In the genomic region with DNA sequence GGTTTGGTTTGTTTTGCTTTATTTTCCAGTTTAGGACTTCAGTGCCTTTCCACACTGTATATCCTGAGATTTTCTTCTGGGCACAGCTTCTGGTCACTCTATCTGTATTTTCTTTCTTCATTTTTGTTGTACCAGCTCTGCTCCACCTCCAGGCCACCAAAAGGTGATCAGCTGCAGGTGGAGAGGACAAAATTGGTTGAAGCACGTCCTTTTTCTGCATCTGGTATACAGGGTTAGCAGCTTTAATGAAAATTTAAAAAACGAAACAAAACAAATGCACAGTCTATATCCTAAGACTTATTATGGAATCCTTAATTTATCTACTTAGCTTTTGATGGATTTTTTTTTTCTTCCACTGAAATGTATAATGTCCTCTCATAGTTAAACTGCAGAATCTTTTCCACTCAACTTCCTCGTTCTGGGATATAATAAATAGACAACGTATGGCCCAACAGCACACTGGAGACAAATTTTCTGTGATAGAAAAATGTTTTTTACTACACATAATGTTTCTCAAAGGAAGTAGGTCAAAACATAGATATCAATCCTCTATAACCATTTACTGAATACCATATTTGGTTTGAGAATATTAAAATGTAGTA, we compare ENCODE assay signal across 40 cellular contexts.
"Had no signal": no experiment of that assay in that cellular context is flagged by ENCODE, and none has a peak within 500 bp of the region (broad histone marks: within the 10 kb centered on the region; RNA-seq: fewer than 3 reads in every experiment).

No MANE protein-coding gene starts in this region.

- H3K4me1 Mint-ChIP-seq: activated naive CD4-positive, alpha-beta T cell treated with anti-CD3 and anti-CD28 coated beads, Interleukin-2, amount 10 ng/mL, durations not matched to agents 7 days and 5 days; activated naive CD4-positive, alpha-beta T cell treated with anti-CD3 and anti-CD28 coated beads, Interleukin-2, amount 50 U/mL, for 24 hours; activated naive CD8-positive, alpha-beta T cell treated with anti-CD3 and anti-CD28 coated beads for 36 hours; activated naive CD8-positive, alpha-beta T cell treated with anti-CD3 and anti-CD28 coated beads, Interleukin-2, amount 50 U/mL, for 24 hours; activated T-helper 17 cell treated with anti-CD3 and anti-CD28 coated beads, Interleukin-2, amount 50 U/mL, for 72 hours; brain; central memory CD8-positive, alpha-beta T cell had no signal

- H3K4me1 ChIP-seq: adrenal gland, ascending aorta, body of pancreas, breast epithelium had no signal

- H3K4me3 ChIP-seq: adrenal gland, ascending aorta, body of pancreas, breast epithelium, cardiac muscle cell had no signal

- H3K27ac ChIP-seq: adrenal gland, ascending aorta, body of pancreas, brain microvascular endothelial cell, breast epithelium, cardiac muscle cell had no signal

- H3K9me3 ChIP-seq: adrenal gland, ascending aorta, body of pancreas, breast epithelium had no signal

- H3K4me3 Mint-ChIP-seq: activated naive CD4-positive, alpha-beta T cell treated with anti-CD3 and anti-CD28 coated beads for 36 hours; activated naive CD4-positive, alpha-beta T cell treated with anti-CD3 and anti-CD28 coated beads, Interleukin-2, amount 10 ng/mL, durations not matched to agents 7 days and 5 days; activated naive CD4-positive, alpha-beta T cell treated with anti-CD3 and anti-CD28 coated beads, Interleukin-2, amount 50 U/mL, for 24 hours; activated naive CD8-positive, alpha-beta T cell; activated naive CD8-positive, alpha-beta T cell treated with anti-CD3 and anti-CD28 coated beads for 36 hours; activated naive CD8-positive, alpha-beta T cell treated with anti-CD3 and anti-CD28 coated beads, Interleukin-2, amount 10 ng/mL, durations not matched to agents 7 days and 5 days; activated naive CD8-positive, alpha-beta T cell treated with anti-CD3 and anti-CD28 coated beads, Interleukin-2, amount 50 U/mL, for 24 hours; activated T-cell treated with anti-CD3 and anti-CD28 coated beads, Interleukin-2, amount 50 U/mL, for 24 hours; activated T-cell treated with anti-CD3 and anti-CD28 coated beads, Interleukin-2, amount 50 U/mL, for 4 hours; activated T-cell treated with anti-CD3 and anti-CD28 coated beads, Interleukin-2, amount 50 U/mL, for 72 hours; activated T-helper 1 cell treated with anti-CD3 and anti-CD28 coated beads, Interleukin-12 subunit alpha, Interleukin-12 subunit beta, Interleukin-2, Interleukin-4 antibody, amounts not matched to agents 30 ng/mL and 10 ng/mL and 1 ng/mL, durations not matched to agents 14 hours and 24 hours and 36 hours; activated T-helper 17 cell treated with anti-CD3 and anti-CD28 coated beads, Interleukin-2, amount 50 U/mL, for 72 hours; brain; central memory CD8-positive, alpha-beta T cell had no signal

- DNase-seq: activated effector memory CD4-positive, alpha-beta T cell treated with anti-CD3 and anti-CD28 coated beads, Interleukin-2, amount 50 U/mL, for 16 hours; activated effector memory CD4-positive, alpha-beta T cell treated with Interleukin-2 at 50 U/mL for 16 hours; activated gamma-delta T cell; activated gamma-delta T cell treated with Interleukin-2 at 50 U/mL for 16 hours; activated naive CD4-positive, alpha-beta T cell; activated naive CD4-positive, alpha-beta T cell treated with anti-CD3 and anti-CD28 coated beads for 36 hours; activated naive CD4-positive, alpha-beta T cell treated with anti-CD3 and anti-CD28 coated beads, Interleukin-2, amount 10 ng/mL, durations not matched to agents 7 days and 5 days; activated naive CD4-positive, alpha-beta T cell treated with anti-CD3 and anti-CD28 coated beads, Interleukin-2, amount 50 U/mL, for 16 hours; activated naive CD4-positive, alpha-beta T cell treated with Interleukin-2 at 50 U/mL for 16 hours; activated naive CD8-positive, alpha-beta T cell treated with anti-CD3 and anti-CD28 coated beads for 36 hours; activated naive CD8-positive, alpha-beta T cell treated with anti-CD3 and anti-CD28 coated beads, Interleukin-2, amount 10 ng/mL, durations not matched to agents 7 days and 5 days; activated naive CD8-positive, alpha-beta T cell treated with anti-CD3 and anti-CD28 coated beads, Interleukin-2, amount 50 U/mL, for 24 hours; activated T-cell treated with anti-CD3 and anti-CD28 coated beads, Interleukin-2, amount 50 U/mL, for 1 hour; activated T-cell treated with anti-CD3 and anti-CD28 coated beads, Interleukin-2, amount 50 U/mL, for 24 hours; activated T-cell treated with anti-CD3 and anti-CD28 coated beads, Interleukin-2, amount 50 U/mL, for 4 hours; activated T-cell treated with anti-CD3 and anti-CD28 coated beads, Interleukin-2, amount 50 U/mL, for 48 hours; activated T-cell treated with anti-CD3 and anti-CD28 coated beads, Interleukin-2, amount 50 U/mL, for 72 hours; adrenal gland; amniotic stem cell; amygdala; anterior cingulate cortex; aorta; body of pancreas; brain microvascular endothelial cell; caudate nucleus; central memory CD4-positive, alpha-beta T cell; cerebellar nuclear complex had no signal

- H3K27ac Mint-ChIP-seq: activated naive CD4-positive, alpha-beta T cell treated with anti-CD3 and anti-CD28 coated beads for 36 hours; activated naive CD4-positive, alpha-beta T cell treated with anti-CD3 and anti-CD28 coated beads, Interleukin-2, amount 10 ng/mL, durations not matched to agents 7 days and 5 days; activated naive CD4-positive, alpha-beta T cell treated with anti-CD3 and anti-CD28 coated beads, Interleukin-2, amount 50 U/mL, for 24 hours; activated naive CD4-positive, alpha-beta T cell treated with anti-CD3 and anti-CD28 coated beads, Interleukin-2, amount 50 U/mL, for 72 hours; activated naive CD8-positive, alpha-beta T cell; activated naive CD8-positive, alpha-beta T cell treated with anti-CD3 and anti-CD28 coated beads for 36 hours; activated naive CD8-positive, alpha-beta T cell treated with anti-CD3 and anti-CD28 coated beads, Interleukin-2, amount 10 ng/mL, durations not matched to agents 7 days and 5 days; activated naive CD8-positive, alpha-beta T cell treated with anti-CD3 and anti-CD28 coated beads, Interleukin-2, amount 50 U/mL, for 24 hours; activated T-cell treated with anti-CD3 and anti-CD28 coated beads, Interleukin-2, amount 50 U/mL, for 24 hours; activated T-helper 1 cell treated with anti-CD3 and anti-CD28 coated beads, Interleukin-12 subunit alpha, Interleukin-12 subunit beta, Interleukin-2, Interleukin-4 antibody, amounts not matched to agents 30 ng/mL and 10 ng/mL and 1 ng/mL, durations not matched to agents 14 hours and 24 hours and 36 hours; activated T-helper 17 cell treated with anti-CD3 and anti-CD28 coated beads, Interleukin-2, amount 50 U/mL, for 72 hours; activated T-helper 2 cell treated with anti-CD3 and anti-CD28 coated beads, Interferon-gamma antibody, Interleukin-2, Interleukin-4, amounts not matched to agents 10 μg/mL and 5 μg/mL and 100 μg/mL, durations not matched to agents 14 hours and 24 hours and 36 hours; brain had no signal

- H3K9me3 Mint-ChIP-seq: activated naive CD4-positive, alpha-beta T cell treated with anti-CD3 and anti-CD28 coated beads for 36 hours; activated naive CD4-positive, alpha-beta T cell treated with anti-CD3 and anti-CD28 coated beads, Interleukin-2, amount 10 ng/mL, durations not matched to agents 7 days and 5 days; activated naive CD4-positive, alpha-beta T cell treated with anti-CD3 and anti-CD28 coated beads, Interleukin-2, amount 50 U/mL, for 24 hours; activated naive CD4-positive, alpha-beta T cell treated with anti-CD3 and anti-CD28 coated beads, Interleukin-2, amount 50 U/mL, for 72 hours; activated naive CD8-positive, alpha-beta T cell treated with anti-CD3 and anti-CD28 coated beads for 36 hours; activated naive CD8-positive, alpha-beta T cell treated with anti-CD3 and anti-CD28 coated beads, Interleukin-2, amount 10 ng/mL, durations not matched to agents 7 days and 5 days; activated naive CD8-positive, alpha-beta T cell treated with anti-CD3 and anti-CD28 coated beads, Interleukin-2, amount 50 U/mL, for 24 hours; activated T-cell treated with anti-CD3 and anti-CD28 coated beads, Interleukin-2, amount 50 U/mL, for 24 hours; activated T-cell treated with anti-CD3 and anti-CD28 coated beads, Interleukin-2, amount 50 U/mL, for 4 hours; activated T-cell treated with anti-CD3 and anti-CD28 coated beads, Interleukin-2, amount 50 U/mL, for 72 hours; activated T-helper 1 cell treated with anti-CD3 and anti-CD28 coated beads, Interleukin-12 subunit alpha, Interleukin-12 subunit beta, Interleukin-2, Interleukin-4 antibody, amounts not matched to agents 30 ng/mL and 10 ng/mL and 1 ng/mL, durations not matched to agents 14 hours and 24 hours and 36 hours; activated T-helper 17 cell treated with anti-CD3 and anti-CD28 coated beads, Interleukin-2, amount 50 U/mL, for 72 hours; activated T-helper 2 cell treated with anti-CD3 and anti-CD28 coated beads, Interferon-gamma antibody, Interleukin-2, Interleukin-4, amounts not matched to agents 10 μg/mL and 5 μg/mL and 100 μg/mL, durations not matched to agents 14 hours and 24 hours and 36 hours; brain; central memory CD8-positive, alpha-beta T cell had no signal

- H3K36me3 Mint-ChIP-seq: activated naive CD4-positive, alpha-beta T cell treated with anti-CD3 and anti-CD28 coated beads, Interleukin-2, amount 10 ng/mL, durations not matched to agents 7 days and 5 days; activated naive CD4-positive, alpha-beta T cell treated with anti-CD3 and anti-CD28 coated beads, Interleukin-2, amount 50 U/mL, for 24 hours; activated naive CD4-positive, alpha-beta T cell treated with anti-CD3 and anti-CD28 coated beads, Interleukin-2, amount 50 U/mL, for 72 hours; activated naive CD8-positive, alpha-beta T cell; activated naive CD8-positive, alpha-beta T cell treated with anti-CD3 and anti-CD28 coated beads for 36 hours; activated naive CD8-positive, alpha-beta T cell treated with anti-CD3 and anti-CD28 coated beads, Interleukin-2, amount 10 ng/mL, durations not matched to agents 7 days and 5 days; brain had no signal

- H3K27me3 ChIP-seq: adrenal gland, ascending aorta, body of pancreas, breast epithelium, cardiac muscle cell had no signal

- ATAC-seq: activated naive CD4-positive, alpha-beta T cell treated with anti-CD3 and anti-CD28 coated beads, Interleukin-2, amount 50 U/mL, for 72 hours; activated naive CD8-positive, alpha-beta T cell treated with anti-CD3 and anti-CD28 coated beads, Interleukin-2, amount 50 U/mL, for 24 hours; activated T-cell treated with anti-CD3 and anti-CD28 coated beads, Interleukin-2, amount 50 U/mL, for 4 hours; activated T-cell treated with anti-CD3 and anti-CD28 coated beads, Interleukin-2, amount 50 U/mL, for 72 hours; activated T-helper 17 cell treated with anti-CD3 and anti-CD28 coated beads, Interleukin-2, amount 50 U/mL, for 72 hours; body of pancreas had no signal

- H3K36me3 ChIP-seq: adrenal gland, ascending aorta, brain microvascular endothelial cell, breast epithelium, cardiac muscle cell had no signal

- FAIRE-seq: astrocyte, bronchial epithelial cell had no signal
